Comparison of ENCODE assay signal across 1 cellular context in genomic region chr16:57419506-57419905, GRCh38.
TF ChIP-seq lines count a peak whose summit lies in the region.

No MANE protein-coding gene starts in this region.

TF ChIP-seq in A549, 52 proteins besides CTCF, POLR2A, EP300 and RAD21 (continued from another document):
- TF ChIP-seq RNF2 (IDR thresholded peaks at IDR 0.05; ENCODE audit: borderline replicate concordance, low read depth) (no peak), ZSCAN20 (CRISPR knock-in tag; IDR thresholded peaks at IDR 0.05) (no peak), HMGXB4 (CRISPR knock-in tag; IDR thresholded peaks at IDR 0.05; ENCODE audit: borderline replicate concordance) (no peak), HDAC2 (IDR thresholded peaks at IDR 0.05) (no peak), GATA3 (IDR thresholded peaks at IDR 0.05; ENCODE audit: borderline replicate concordance) (no peak), JUNB (IDR thresholded peaks at IDR 0.05) (no peak), BHLHE40 (IDR thresholded peaks at IDR 0.05; ENCODE audit: low read depth, low read length) (no peak), KDM5A (IDR thresholded peaks at IDR 0.05) (no peak), TFCP2L1 (CRISPR knock-in tag; IDR thresholded peaks at IDR 0.05) (no peak), ZC3H11A (IDR thresholded peaks at IDR 0.05) (no peak)
- TF ChIP-seq, protein P1, sequence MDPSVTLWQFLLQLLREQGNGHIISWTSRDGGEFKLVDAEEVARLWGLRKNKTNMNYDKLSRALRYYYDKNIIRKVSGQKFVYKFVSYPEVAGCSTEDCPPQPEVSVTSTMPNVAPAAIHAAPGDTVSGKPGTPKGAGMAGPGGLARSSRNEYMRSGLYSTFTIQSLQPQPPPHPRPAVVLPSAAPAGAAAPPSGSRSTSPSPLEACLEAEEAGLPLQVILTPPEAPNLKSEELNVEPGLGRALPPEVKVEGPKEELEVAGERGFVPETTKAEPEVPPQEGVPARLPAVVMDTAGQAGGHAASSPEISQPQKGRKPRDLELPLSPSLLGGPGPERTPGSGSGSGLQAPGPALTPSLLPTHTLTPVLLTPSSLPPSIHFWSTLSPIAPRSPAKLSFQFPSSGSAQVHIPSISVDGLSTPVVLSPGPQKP (IDR thresholded peaks at IDR 0.05; ENCODE audit: low read depth, low read length) = no peak
TF ChIP-seq in A549: peak in this region for 0.
